Comparison of ENCODE assay signal across 18 cellular contexts in the genomic region with DNA sequence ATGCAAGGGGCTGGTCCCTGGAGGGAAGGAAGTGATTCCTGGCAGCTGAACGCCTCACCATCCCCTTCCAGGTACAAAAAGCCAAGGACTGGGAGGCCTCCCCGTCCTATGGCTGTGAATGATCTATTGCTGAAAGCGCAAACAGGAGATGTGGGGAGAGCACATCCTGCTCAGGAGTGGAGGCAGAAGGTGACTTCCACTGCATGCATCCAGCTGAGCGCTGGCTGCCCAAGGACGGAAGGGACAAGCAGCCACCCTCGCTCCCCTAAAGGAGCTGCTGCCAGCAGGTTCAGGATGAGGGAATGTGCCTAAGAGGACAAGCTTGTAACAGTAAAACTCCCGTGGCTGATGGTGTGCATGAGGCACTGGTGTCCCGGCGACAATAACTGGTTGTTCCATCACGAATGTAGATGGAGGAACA. TPM values are rescaled to one million over a fixed set of nuclear protein-coding genes. Genes with fewer than 3 reads are reported as not detected.
DNase-seq lines count a peak whose midpoint lies in the region; ATAC-seq and TF ChIP-seq lines count a peak whose summit lies in the region.
"Had no signal": no experiment of that assay in that cellular context is flagged by ENCODE, and none has a peak within 500 bp of the region (broad histone marks: within the 10 kb centered on the region; RNA-seq: fewer than 3 reads in every experiment).

No MANE protein-coding gene starts in this region.

- H3K27me3 ChIP-seq in right cardiac atrium (ENCODE audit: control insufficient read depth, insufficient read depth) (no peaks in the 10 kb centered on the region), sigmoid colon (no peaks in the 10 kb centered on the region), H9 (ENCODE audit: insufficient read depth, low read length) (no peaks in the 10 kb centered on the region)
- H3K27me3 ChIP-seq: BE2C had no signal

- ATAC-seq in right cardiac atrium (peak; percentile 47 to 85), GM18870 (IDR thresholded peaks at IDR 0.05; ENCODE audit: unreplicated experiment) (no peak)
- ATAC-seq: activated CD8-positive, alpha-beta memory T cell treated with anti-CD3 and anti-CD28 coated beads, Interleukin-2, amount 10 ng/mL, durations not matched to agents 7 days and 5 days had no signal

- no peaks in the 10 kb centered on the region for H3K23me2 ChIP-seq in H9 (ENCODE audit: insufficient read length, low read depth, low read length, poor library complexity, severe bottlenecking)

- WGBS in right cardiac atrium, result 58% methylated on average over 10 of the region's 10 CpGs
- WGBS in sigmoid colon, 2 donors, result 73 to 82% methylated on average over 10 of the region's 10 CpGs
- no CpG with 5 or more reads among the region's 10 CpGs for WGBS in H9 (ENCODE audit: extremely low coverage, insufficient read length, low lambda C conversion rate)

- H3K27ac ChIP-seq in VCaP (peak overlapping the region; percentile 51), right cardiac atrium (ENCODE audit: low read length) (peak overlapping the region; percentile 37), sigmoid colon (peak overlapping the region in 3 of 4 donors; percentile 29 to 49 (median 40)), H9 (ENCODE audit: insufficient read length, low read depth, low read length) (no peak overlapping the region), coronary artery (peak overlapping the region in 1 of 2 donors; percentile 45)

- no peaks in the 10 kb centered on the region for H4K20me1 ChIP-seq in H9 (ENCODE audit: control insufficient read depth, insufficient read depth, insufficient read length)

- H3K36me3 ChIP-seq in sigmoid colon, result no peaks in the 10 kb centered on the region
- H3K36me3 ChIP-seq: BE2C, thoracic aorta had no signal

- no peak overlapping the region for H2BK15ac ChIP-seq in H9 (ENCODE audit: low read depth, low read length)

- H2AFZ ChIP-seq in H9 (ENCODE audit: low read length), result no peak overlapping the region

- H3K4me3 ChIP-seq in right cardiac atrium (ENCODE audit: low read length) (no peak overlapping the region), sigmoid colon (no peak overlapping the region), coronary artery (no peak overlapping the region)
- H3K4me3 ChIP-seq: thoracic aorta had no signal

- no peak overlapping the region for H3K14ac ChIP-seq in H9 (ENCODE audit: insufficient read depth, low read length)

- H3K4me1 ChIP-seq in right cardiac atrium (ENCODE audit: control insufficient read depth, insufficient read depth, low read length) (peaks cover 36% of the 10 kb centered on the region), sigmoid colon (peaks cover 0 to 57% (median 37%) of the 10 kb centered on the region in 4 donors), H9 (ENCODE audit: insufficient read depth, low read length) (peaks cover 4% of the 10 kb centered on the region; the same call in 1 of the 2 replicates)
- H3K4me1 ChIP-seq: BE2C had no signal

- no peaks in the 10 kb centered on the region for H3K36me3 Mint-ChIP-seq in H9 (ENCODE audit: insufficient read depth in 1 of 3, low read depth in 3 of 3)
- H3K36me3 Mint-ChIP-seq: activated CD8-positive, alpha-beta memory T cell treated with anti-CD3 and anti-CD28 coated beads, Interleukin-2, amount 10 ng/mL, durations not matched to agents 7 days and 5 days; naive B cell had no signal

- no peak overlapping the region for H2BK5ac ChIP-seq in H9 (ENCODE audit: insufficient read length, low read length)

- H2BK12ac ChIP-seq in H9 (ENCODE audit: insufficient read length, low read depth, low read length), result no peak overlapping the region

- H3K4ac ChIP-seq in H9 (ENCODE audit: low read depth, low read length), result no peak overlapping the region

- H3K27ac Mint-ChIP-seq in H9, result no peak overlapping the region
- H3K27ac Mint-ChIP-seq: activated CD8-positive, alpha-beta memory T cell treated with anti-CD3 and anti-CD28 coated beads, Interleukin-2, amount 10 ng/mL, durations not matched to agents 7 days and 5 days had no signal

- no peak overlapping the region for H4K8ac ChIP-seq in H9 (replicated peaks; ENCODE audit: insufficient read length, low read depth, low read length)

- no peak overlapping the region for H2BK20ac ChIP-seq in H9 (ENCODE audit: low read depth, low read length, poor library complexity, severe bottlenecking)

- H3K9me3 Mint-ChIP-seq in H9, result no peaks in the 10 kb centered on the region
- H3K9me3 Mint-ChIP-seq: naive B cell had no signal

- no peak overlapping the region for H3T11ph ChIP-seq in H9 (ENCODE audit: low read length)

- H2BK120ac ChIP-seq in H9 (ENCODE audit: low read depth, low read length, poor library complexity, severe bottlenecking), result no peak overlapping the region

- peaks cover 24% of the 10 kb centered on the region for H3K27me3 Mint-ChIP-seq in H9 (ENCODE audit: low read depth)
- H3K27me3 Mint-ChIP-seq: activated CD8-positive, alpha-beta memory T cell treated with anti-CD3 and anti-CD28 coated beads, Interleukin-2, amount 10 ng/mL, durations not matched to agents 7 days and 5 days; naive B cell had no signal

- no peak overlapping the region for H3K56ac ChIP-seq in H9 (ENCODE audit: insufficient read length, low read depth, low read length)

- no peak overlapping the region for H3K4me2 ChIP-seq in H9 (ENCODE audit: insufficient read depth, insufficient read length, low read length)

- no peak overlapping the region for H3K4me3 Mint-ChIP-seq in H9
- H3K4me3 Mint-ChIP-seq: activated CD8-positive, alpha-beta memory T cell treated with anti-CD3 and anti-CD28 coated beads, Interleukin-2, amount 10 ng/mL, durations not matched to agents 7 days and 5 days; naive B cell had no signal

- no peaks in the 10 kb centered on the region for H3K79me2 ChIP-seq in H9 (ENCODE audit: insufficient read depth, low read length)

- no peak overlapping the region for H3K18ac ChIP-seq in H9 (ENCODE audit: insufficient read length, low read depth, low read length)

- peak; percentile 68 for DNase-seq in NCI-H2029 (lab: John Stamatoyannopoulos, UW)
- peak; percentile 27 to 61 (median 56) for DNase-seq in right cardiac atrium
- DNase-seq in sigmoid colon, result no peak
- no peak for DNase-seq in H9
- no peak for DNase-seq in activated T-cell treated with anti-CD3 and anti-CD28 coated beads, Interleukin-2, amount 50 U/mL, for 48 hours
- DNase-seq in coronary artery (ENCODE audit: low spot score), result no peak
- DNase-seq: activated CD8-positive, alpha-beta memory T cell treated with anti-CD3 and anti-CD28 coated beads, Interleukin-2, amount 10 ng/mL, durations not matched to agents 7 days and 5 days; activated naive CD4-positive, alpha-beta T cell; BE2C; DMS 273 treated with DMSO at 0.1 percent for 48 hours; KBM-7; naive B cell; NCI-H1436 treated with DMSO at 0.1 percent for 48 hours; NK-92 treated with Interleukin-12 subunit alpha and Interleukin-12 subunit beta, amount 100 ng/mL, for 24 hours; T-helper 1 cell had no signal

- no peak for TF ChIP-seq POLR2A in sigmoid colon (IDR thresholded peaks at IDR 0.05)

- no peak for TF ChIP-seq EP300 in sigmoid colon (IDR thresholded peaks at IDR 0.05)

- TF ChIP-seq CTCF in VCaP (conservative IDR thresholded peaks at IDR 0.05), result no peak
- TF ChIP-seq CTCF in sigmoid colon (IDR thresholded peaks at IDR 0.05), result no peak
- no peak for TF ChIP-seq CTCF in H9 (conservative IDR thresholded peaks at IDR 0.05)
- TF ChIP-seq CTCF in coronary artery (IDR thresholded peaks at IDR 0.05), result no peak

- no peak overlapping the region for H4K91ac ChIP-seq in H9 (ENCODE audit: insufficient read length, low read depth, low read length)

- intact Hi-C loops in right cardiac atrium (cut with DNase I), result no loop called here
- intact Hi-C loops in sigmoid colon (cut with DNase I), result loop anchor here (5.0 kb wide), 1 partner anchor 38 kb away; no protein-coding TSS in a partner anchor

- H3K9me3 ChIP-seq in right cardiac atrium (ENCODE audit: control insufficient read depth, low read length), result no peaks in the 10 kb centered on the region
- H3K9me3 ChIP-seq in sigmoid colon, result no peaks in the 10 kb centered on the region
- no peaks in the 10 kb centered on the region for H3K9me3 ChIP-seq in H9 (ENCODE audit: control insufficient read depth, low read depth, low read length)
- H3K9me3 ChIP-seq: BE2C, thoracic aorta had no signal

- peaks cover 24 to 30% of the 10 kb centered on the region in 2 experiments for H3K4me1 Mint-ChIP-seq in H9
- H3K4me1 Mint-ChIP-seq: activated CD8-positive, alpha-beta memory T cell treated with anti-CD3 and anti-CD28 coated beads, Interleukin-2, amount 10 ng/mL, durations not matched to agents 7 days and 5 days had no signal

- H3K79me1 ChIP-seq in H9 (ENCODE audit: insufficient read depth, low read depth, low read length, poor library complexity, severe bottlenecking), result no peaks in the 10 kb centered on the region

- H3K9ac ChIP-seq in H9 (ENCODE audit: extremely low read depth, insufficient read length, low read length), result no peak overlapping the region

- no peak overlapping the region for H3K23ac ChIP-seq in H9 (ENCODE audit: insufficient read length, low read depth, low read length)

- H4K5ac ChIP-seq in H9 (ENCODE audit: insufficient read length, low read depth, low read length), result no peak overlapping the region

- no peak overlapping the region for H2AK5ac ChIP-seq in H9 (ENCODE audit: insufficient read length, low read length)

RNA-seq across cellular contexts. Expression of a gene that starts 41.4 kb away (rescaled TPM):
- total RNA-seq in right cardiac atrium, result 10 to 100 TPM; 20.2 to 47.1 (median 34.1) TPM
- polyA plus RNA-seq in right cardiac atrium, result 38.2 TPM
- total RNA-seq in sigmoid colon, result 10 to 100 TPM; 33.5 to 75.3 (median 49.1) TPM
- 10 to 100 TPM; 18.0 to 36.5 (median 24.6) TPM for polyA plus RNA-seq in sigmoid colon
- total RNA-seq in H9 (2021), result 3.9 and 6.2 TPM in 2 replicates

Comparison
In these comparisons a context has a peak if more than half of its experiments do, and no peak if none do; other contexts are left out.
1. DNase-seq: peak in NCI-H2029 (single experiment) and right cardiac atrium (3 of 3); none in sigmoid colon (single experiment), H9 (single experiment), activated T-cell treated with anti-CD3 and anti-CD28 coated beads, Interleukin-2, amount 50 U/mL, for 48 hours (0 of 2) and coronary artery (single experiment).